In genomic region chr18:34729264-34729663, GRCh38 we compare ENCODE assay signal across 8 cellular contexts. TPM values are rescaled to one million over a fixed set of nuclear protein-coding genes. Genes with fewer than 3 reads are reported as not detected.
DNase-seq lines count a peak whose midpoint lies in the region; ATAC-seq and TF ChIP-seq lines count a peak whose summit lies in the region.

No MANE protein-coding gene starts in this region.

- in situ Hi-C loops in ACHN (cut with HindIII; ENCODE audit: low pct_ligation_motif_present, low pct_unique_long_range_greater_than_20kb, low sequenced_read_pairs): no loop called here

- no peak overlapping the region for H3K4me3 ChIP-seq in body of pancreas

- H3K36me3 ChIP-seq in body of pancreas (replicated peaks in 1 of 2; ENCODE audit: insufficient read depth in 1 of 2, low read depth in 2 of 2): no peaks in the 10 kb centered on the region

- TF ChIP-seq CTCF in body of pancreas (IDR thresholded peaks at IDR 0.05): peak in 6 of 7 experiments; percentile 23 to 47 (median 40)

- no peaks in the 10 kb centered on the region for H3K4me1 ChIP-seq in body of pancreas

- no peaks in the 10 kb centered on the region for H3K9me3 ChIP-seq in body of pancreas

- intact Hi-C loops in body of pancreas (cut with DNase I): no loop called here

- 53 to 65% methylated on average over 2 of the region's 2 CpGs for WGBS in body of pancreas, 2 donors

- H3K27me3 ChIP-seq in body of pancreas: no peaks in the 10 kb centered on the region

- no peak overlapping the region for H3K27ac ChIP-seq in body of pancreas

- peak; percentile 63 for DNase-seq in ACHN
- DNase-seq in HuH-7.5 (ENCODE audit: low spot score): peak; percentile 40
- DNase-seq in body of pancreas: peak in 1 of 4 donors; percentile 18
- no peak for DNase-seq in left lobe of liver (ENCODE audit: low spot score)
- no peak for DNase-seq in HK-2 (ENCODE audit: unreplicated experiment)
- no peak for DNase-seq in putamen (ENCODE audit: low spot score)
- DNase-seq in NCI-H128 (lab: John Stamatoyannopoulos, UW; ENCODE audit: unreplicated experiment): no peak

- ATAC-seq in GM18867 (IDR thresholded peaks at IDR 0.05; ENCODE audit: unreplicated experiment): peak; percentile 93
- peak; percentile 47 for ATAC-seq in body of pancreas
- peak; percentile 84 for ATAC-seq in left lobe of liver

- no peak for TF ChIP-seq POLR2A in body of pancreas (IDR thresholded peaks at IDR 0.05)

RNA-seq across cellular contexts. Expression of gene DTNA, which starts 19.2 kb away (rescaled TPM):
- total RNA-seq in body of pancreas (10 to 100 TPM; 31.0 to 32.2 TPM), left lobe of liver (1.6 TPM)

Comparison
In these comparisons a context has a peak if more than half of its experiments do, and no peak if none do; other contexts are left out.
1. DNase-seq: peak in ACHN (single experiment) and HuH-7.5 (single experiment); none in left lobe of liver (single experiment), HK-2 (single experiment), putamen (single experiment) and NCI-H128 (single experiment).
2. RNA of gene DTNA, which starts 19.2 kb away (total RNA-seq): 31.0 to 32.2 TPM in body of pancreas; 1.6 TPM in left lobe of liver (single experiment); every median in the first group is over 10 times any median in the second.
3. Peak in every context shown above with its lines, with median percentiles within 50 percentile points of each other: ATAC-seq.